Comparison of ENCODE assay signal across 1 cellular context in genomic region chr1:1615256-1616044, GRCh38.
A peak's percentile ranks its signal among the peaks of the same experiment; 100 is the strongest.
TF ChIP-seq lines count a peak whose summit lies in the region.

MIB2 (plus strand) TSS chr1:1615500; CDS start chr1:1623453, 7,953 bp downstream.

TF ChIP-seq in HepG2, 621 proteins besides CTCF, POLR2A, EP300 and RAD21 (continued from another document and continues in another):
- TF ChIP-seq ASH2L (IDR thresholded peaks at IDR 0.05; ENCODE audit: insufficient read length, low read depth, low read length): peak; percentile 89
- TF ChIP-seq EZH2 (conservative IDR thresholded peaks at IDR 0.05; ENCODE audit: low read depth, low read length): no peak
- TF ChIP-seq SIN3B (IDR thresholded peaks at IDR 0.05; ENCODE audit: low read length): no peak
- peak; percentile 86 for TF ChIP-seq EEA1 (CRISPR knock-in tag; IDR thresholded peaks at IDR 0.05; ENCODE audit: borderline replicate concordance)
- TF ChIP-seq MAFG (CRISPR knock-in tag; IDR thresholded peaks at IDR 0.05): no peak
- no peak for TF ChIP-seq ZNF260 (CRISPR knock-in tag; IDR thresholded peaks at IDR 0.05; ENCODE audit: borderline replicate concordance, low read depth)
- no peak for TF ChIP-seq ZNF589 (CRISPR knock-in tag; conservative IDR thresholded peaks at IDR 0.05)
- no peak for TF ChIP-seq ZNF598 (CRISPR knock-in tag; IDR thresholded peaks at IDR 0.05; ENCODE audit: borderline replicate concordance)
- TF ChIP-seq BRF2 (CRISPR knock-in tag; IDR thresholded peaks at IDR 0.05): no peak
- no peak for TF ChIP-seq NCOA5 (CRISPR knock-in tag; IDR thresholded peaks at IDR 0.05)
- TF ChIP-seq HNRNPL (IDR thresholded peaks at IDR 0.05; ENCODE audit: low read depth, low read length): 0 out of 2 replicates have a peak, but pooled peaks have one; percentile 38
- no peak for TF ChIP-seq FOSL2 (CRISPR knock-in tag; IDR thresholded peaks at IDR 0.05)
- no peak for TF ChIP-seq NPAS2 (CRISPR knock-in tag; IDR thresholded peaks at IDR 0.05; ENCODE audit: borderline replicate concordance)
- TF ChIP-seq ZNF615 (CRISPR knock-in tag; IDR thresholded peaks at IDR 0.05; ENCODE audit: borderline replicate concordance): no peak
- TF ChIP-seq THAP7 (CRISPR knock-in tag; IDR thresholded peaks at IDR 0.05): no peak
- TF ChIP-seq ZNF572 (CRISPR knock-in tag; IDR thresholded peaks at IDR 0.05): no peak
- TF ChIP-seq PREB (CRISPR knock-in tag; IDR thresholded peaks at IDR 0.05): no peak
- TF ChIP-seq ZBTB46 (CRISPR knock-in tag; IDR thresholded peaks at IDR 0.05; ENCODE audit: borderline replicate concordance): 0 out of 2 replicates have a peak, but pooled peaks have one; percentile 66
- peak; percentile 84; the same call in 1 of the 2 replicates for TF ChIP-seq HOXA5 (CRISPR knock-in tag; IDR thresholded peaks at IDR 0.05)
- TF ChIP-seq ZNF33A (CRISPR knock-in tag; IDR thresholded peaks at IDR 0.05; ENCODE audit: borderline replicate concordance): no peak
- peak; percentile 77 for TF ChIP-seq MEIS1 (CRISPR knock-in tag; IDR thresholded peaks at IDR 0.05; ENCODE audit: borderline replicate concordance)
- TF ChIP-seq CHD4 (IDR thresholded peaks at IDR 0.05; ENCODE audit: borderline replicate concordance, low read length): no peak
- no peak for TF ChIP-seq XRCC5 (optimal IDR thresholded peaks at IDR 0.05; ENCODE audit: low read length)
- TF ChIP-seq TBX2 (CRISPR knock-in tag; IDR thresholded peaks at IDR 0.05; ENCODE audit: borderline replicate concordance): peak; percentile 73; the same call in 1 of the 2 replicates
- TF ChIP-seq PRMT3 (CRISPR knock-in tag; IDR thresholded peaks at IDR 0.05; ENCODE audit: borderline replicate concordance, low read depth): no peak
- TF ChIP-seq RXRB (CRISPR knock-in tag; IDR thresholded peaks at IDR 0.05; ENCODE audit: borderline replicate concordance): no peak
- TF ChIP-seq FIP1L1 (IDR thresholded peaks at IDR 0.05; ENCODE audit: borderline replicate concordance, insufficient read depth, low read depth, low read length): peak; percentile 25; the same call in 1 of the 2 replicates
- no peak for TF ChIP-seq CENPBD1 (CRISPR knock-in tag; IDR thresholded peaks at IDR 0.05; ENCODE audit: borderline replicate concordance, low read depth)
- peak; percentile 88 for TF ChIP-seq ZFP82 (CRISPR knock-in tag; IDR thresholded peaks at IDR 0.05; ENCODE audit: borderline replicate concordance)
- TF ChIP-seq ATF2 (CRISPR knock-in tag; IDR thresholded peaks at IDR 0.05): peak; percentile 51; the same call in 1 of the 2 replicates
- TF ChIP-seq NFKB2 (CRISPR knock-in tag; IDR thresholded peaks at IDR 0.05; ENCODE audit: borderline replicate concordance): peak; percentile 85; the same call in 1 of the 2 replicates
- TF ChIP-seq HMGA1 (CRISPR knock-in tag; conservative IDR thresholded peaks at IDR 0.05): no peak
- peak; percentile 77 for TF ChIP-seq GMEB2 (CRISPR knock-in tag; IDR thresholded peaks at IDR 0.05; ENCODE audit: low read depth)
- TF ChIP-seq FOXO4 (CRISPR knock-in tag; conservative IDR thresholded peaks at IDR 0.05): no peak
- peak; percentile 61; the same call in 1 of the 2 replicates for TF ChIP-seq CENPT (CRISPR knock-in tag; IDR thresholded peaks at IDR 0.05; ENCODE audit: low read depth)
- TF ChIP-seq GZF1 (CRISPR knock-in tag; IDR thresholded peaks at IDR 0.05): no peak
- no peak for TF ChIP-seq FLYWCH1 (CRISPR knock-in tag; IDR thresholded peaks at IDR 0.05)
- peak; percentile 63 for TF ChIP-seq HNRNPLL (IDR thresholded peaks at IDR 0.05; ENCODE audit: low read depth, low read length, poor library complexity, severe bottlenecking)
- peak; percentile 40 for TF ChIP-seq ZNF709 (CRISPR knock-in tag; IDR thresholded peaks at IDR 0.05)
- TF ChIP-seq MAFF (IDR thresholded peaks at IDR 0.05; ENCODE audit: low read depth, low read length): no peak
- no peak for TF ChIP-seq PCBP1 (IDR thresholded peaks at IDR 0.05; ENCODE audit: borderline replicate concordance, low read depth, low read length)
- no peak for TF ChIP-seq ZNF180 (CRISPR knock-in tag; IDR thresholded peaks at IDR 0.05; ENCODE audit: borderline replicate concordance, low read depth)
- TF ChIP-seq HOXA7 (CRISPR knock-in tag; IDR thresholded peaks at IDR 0.05): no peak
- TF ChIP-seq ATF5 (CRISPR knock-in tag; IDR thresholded peaks at IDR 0.05; ENCODE audit: low read depth): no peak
- TF ChIP-seq CENPX (CRISPR knock-in tag; IDR thresholded peaks at IDR 0.05): no peak
- peak; percentile 45; the same call in 1 of the 2 replicates for TF ChIP-seq ZNF563 (CRISPR knock-in tag; IDR thresholded peaks at IDR 0.05)
- TF ChIP-seq ZNF782 (CRISPR knock-in tag; IDR thresholded peaks at IDR 0.05; ENCODE audit: borderline replicate concordance): peak; percentile 83
- peak; percentile 98 for TF ChIP-seq GABPB1 (CRISPR knock-in tag; IDR thresholded peaks at IDR 0.05)
- TF ChIP-seq THAP11 (CRISPR knock-in tag; IDR thresholded peaks at IDR 0.05): peak; percentile 96
- TF ChIP-seq CBX1 (IDR thresholded peaks at IDR 0.05; ENCODE audit: low read depth): peak; percentile 64
- no peak; the same call in 1 of the 2 replicates for TF ChIP-seq ZNF747 (CRISPR knock-in tag; IDR thresholded peaks at IDR 0.05; ENCODE audit: borderline replicate concordance)
- 0 out of 2 replicates have a peak, but pooled peaks have one; percentile 53 for TF ChIP-seq ZFP90 (CRISPR knock-in tag; IDR thresholded peaks at IDR 0.05; ENCODE audit: borderline replicate concordance)
- TF ChIP-seq ZSCAN12 (CRISPR knock-in tag; IDR thresholded peaks at IDR 0.05): no peak; the same call in 1 of the 2 replicates
- TF ChIP-seq XBP1 (CRISPR knock-in tag; IDR thresholded peaks at IDR 0.05): no peak
- TF ChIP-seq NFATC3 (CRISPR knock-in tag; IDR thresholded peaks at IDR 0.05): no peak
- TF ChIP-seq ZNF501 (CRISPR knock-in tag; IDR thresholded peaks at IDR 0.05): peak; percentile 68
- no peak for TF ChIP-seq MBD4 (IDR thresholded peaks at IDR 0.05; ENCODE audit: borderline replicate concordance, low read length)
- TF ChIP-seq SMAD1 (CRISPR knock-in tag; IDR thresholded peaks at IDR 0.05; ENCODE audit: borderline replicate concordance, low read depth): peak; percentile 46; the same call in 1 of the 2 replicates
- TF ChIP-seq ATF3 (CRISPR knock-in tag; IDR thresholded peaks at IDR 0.05): peak; percentile 37; the same call in 1 of the 2 replicates
- peak; percentile 11; the same call in 1 of the 2 replicates for TF ChIP-seq MLX (CRISPR knock-in tag; IDR thresholded peaks at IDR 0.05)
